23 cellular contexts compared by ENCODE assay signal in genomic region chr10:37535459-37536246, GRCh38.
DNase-seq lines count a peak whose midpoint lies in the region; ATAC-seq, FAIRE-seq and TF ChIP-seq lines count a peak whose summit lies in the region.
"Had no signal": no experiment of that assay in that cellular context is flagged by ENCODE, and none has a peak within 500 bp of the region (broad histone marks: within the 10 kb centered on the region; RNA-seq: fewer than 3 reads in every experiment).

No MANE protein-coding gene starts in this region.

- H3K27me3 ChIP-seq in MG63 = no peaks in the 10 kb centered on the region
- no peaks in the 10 kb centered on the region for H3K27me3 ChIP-seq in skeletal muscle satellite cell (ENCODE audit: control insufficient read depth, insufficient read depth, low read length)
- H3K27me3 ChIP-seq: BE2C, esophagus muscularis mucosa, thyroid gland had no signal

- peak; percentile 12 for DNase-seq in H54 (ENCODE audit: insufficient read length, low spot score)
- peak; percentile 16 for DNase-seq in MG63
- DNase-seq in fibroblast of peridontal ligament (ENCODE audit: extremely low read depth) = peak; percentile 9
- DNase-seq in stimulated activated CD4-positive, alpha-beta T cell treated with anti-CD3 and anti-CD28 coated beads, Interleukin-4, amount 100 ng/mL, for 1 hour = no peak
- DNase-seq: activated CD4-positive, alpha-beta T cell treated with anti-CD3 and anti-CD28 coated beads, Interleukin-2, amount 50 U/mL, for 4 hours; BE2C; cerebellar nuclear complex; COR-L47; KG1; naive B cell; NCI-H1092; NCI-H510A; right cardiac atrium; Right ventricle myocardium superior; stimulated activated naive CD4-positive, alpha-beta T cell treated with Interleukin-2 at 50 U/mL for 16 hours; T-helper 1 cell; thyroid gland had no signal

- ATAC-seq in HG03175 (IDR thresholded peaks at IDR 0.05; ENCODE audit: unreplicated experiment) (no peak), GM19452 (IDR thresholded peaks at IDR 0.05; ENCODE audit: unreplicated experiment) (no peak)
- ATAC-seq: right cardiac atrium had no signal

- H3K9me3 ChIP-seq in MG63 (no peaks in the 10 kb centered on the region), skeletal muscle satellite cell (replicated peaks; ENCODE audit: low read length) (no peaks in the 10 kb centered on the region)
- H3K9me3 ChIP-seq: BE2C, thyroid gland had no signal

- no peak overlapping the region for H3K4me2 ChIP-seq in skeletal muscle satellite cell (ENCODE audit: low read length)

- H3K4me3 ChIP-seq in MG63 = no peak overlapping the region
- no peak overlapping the region for H3K4me3 ChIP-seq in skeletal muscle satellite cell (ENCODE audit: low read length)
- H3K4me3 ChIP-seq: esophagus muscularis mucosa, lung, thyroid gland had no signal

- TF ChIP-seq POLR2A in H54 (IDR thresholded peaks at IDR 0.05; ENCODE audit: low read depth, low read length) = no peak

- no peaks in the 10 kb centered on the region for H3K36me3 ChIP-seq in MG63
- H3K36me3 ChIP-seq in skeletal muscle satellite cell (ENCODE audit: insufficient read depth, low read length) = no peaks in the 10 kb centered on the region
- H3K36me3 ChIP-seq: BE2C, esophagus muscularis mucosa, thyroid gland had no signal

- peak overlapping the region; percentile 11 for H3K9ac ChIP-seq in skeletal muscle satellite cell (ENCODE audit: low read depth, low read length)

- FAIRE-seq in H54 (lab: Jason Lieb, UNC) = no peak
- FAIRE-seq: islet of Langerhans had no signal

- peaks cover 14% of the 10 kb centered on the region for H3K4me1 ChIP-seq in skeletal muscle satellite cell (ENCODE audit: control insufficient read depth, insufficient read depth, low read length)
- H3K4me1 ChIP-seq: BE2C, esophagus muscularis mucosa, thyroid gland had no signal
